Comparison of ENCODE assay signal across 1 cellular context in the genomic region with DNA sequence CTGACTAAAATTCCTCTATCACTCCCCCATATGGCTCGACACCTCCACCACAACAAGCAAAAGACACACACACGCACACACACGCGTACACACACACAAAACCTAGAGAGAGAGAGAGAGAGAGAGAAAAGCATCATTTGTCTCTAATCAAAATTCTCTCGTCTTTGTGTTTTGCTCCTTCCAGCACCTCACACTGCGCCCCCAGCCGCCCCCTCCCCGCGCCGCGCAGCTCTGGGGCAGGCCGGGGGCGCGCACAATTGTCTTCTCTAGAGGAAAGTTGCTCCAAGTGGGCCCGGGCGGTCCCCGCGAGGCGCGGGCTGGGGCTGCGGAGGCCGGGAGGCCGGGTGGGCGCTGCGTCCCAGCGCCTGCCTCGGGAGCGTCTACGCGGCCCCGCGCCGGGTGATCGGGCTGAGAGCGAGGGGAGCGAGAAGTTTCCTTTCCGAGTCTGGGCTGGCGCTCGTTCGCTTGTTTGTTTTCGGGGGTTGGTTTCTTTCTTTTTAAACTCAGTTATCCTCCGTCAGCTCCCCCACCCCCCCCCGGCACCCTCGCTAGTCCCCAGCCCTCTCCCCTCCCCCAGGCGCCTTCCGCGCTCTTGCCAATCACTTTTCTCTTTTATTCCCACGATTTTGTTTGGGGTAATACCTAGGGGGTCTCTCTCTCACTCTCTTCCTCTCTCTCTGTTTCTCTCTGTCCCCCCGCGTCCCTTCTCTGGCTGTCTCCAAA.
A peak's percentile ranks its signal among the peaks of the same experiment; 100 is the strongest.
TF ChIP-seq lines count a peak whose summit lies in the region.

No MANE protein-coding gene starts in this region.

TF ChIP-seq in K562, 482 proteins besides CTCF, POLR2A, EP300 and RAD21 (continued from another document and continues in another):
- TF ChIP-seq, protein P1, sequence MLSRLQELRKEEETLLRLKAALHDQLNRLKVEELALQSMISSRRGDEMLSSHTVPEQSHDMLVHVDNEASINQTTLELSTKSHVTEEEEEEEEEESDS (CRISPR knock-in tag; IDR thresholded peaks at IDR 0.05), result no peak
- no peak for TF ChIP-seq ZC3H4 (CRISPR knock-in tag; IDR thresholded peaks at IDR 0.05; ENCODE audit: borderline replicate concordance)
- TF ChIP-seq ZZZ3 (IDR thresholded peaks at IDR 0.05), result no peak
- TF ChIP-seq SMAD2 (IDR thresholded peaks at IDR 0.05; ENCODE audit: low read depth, low read length), result no peak
- TF ChIP-seq MAFF (IDR thresholded peaks at IDR 0.05; ENCODE audit: low read length), result no peak
- no peak for TF ChIP-seq CBX2 (IDR thresholded peaks at IDR 0.05; ENCODE audit: insufficient read depth, low read length, poor library complexity, severe bottlenecking)
- 0 out of 2 replicates have a peak, but pooled peaks have one; percentile 28 for TF ChIP-seq KLF13 (tag; IDR thresholded peaks at IDR 0.05; ENCODE audit: borderline replicate concordance, low read depth)
- no peak for TF ChIP-seq TAF7 (tag; IDR thresholded peaks at IDR 0.05)
- no peak for TF ChIP-seq RFX1 (IDR thresholded peaks at IDR 0.05)
- TF ChIP-seq U2AF2 (optimal IDR thresholded peaks at IDR 0.05; ENCODE audit: low read depth, low read length), result no peak
- TF ChIP-seq, protein P2, sequence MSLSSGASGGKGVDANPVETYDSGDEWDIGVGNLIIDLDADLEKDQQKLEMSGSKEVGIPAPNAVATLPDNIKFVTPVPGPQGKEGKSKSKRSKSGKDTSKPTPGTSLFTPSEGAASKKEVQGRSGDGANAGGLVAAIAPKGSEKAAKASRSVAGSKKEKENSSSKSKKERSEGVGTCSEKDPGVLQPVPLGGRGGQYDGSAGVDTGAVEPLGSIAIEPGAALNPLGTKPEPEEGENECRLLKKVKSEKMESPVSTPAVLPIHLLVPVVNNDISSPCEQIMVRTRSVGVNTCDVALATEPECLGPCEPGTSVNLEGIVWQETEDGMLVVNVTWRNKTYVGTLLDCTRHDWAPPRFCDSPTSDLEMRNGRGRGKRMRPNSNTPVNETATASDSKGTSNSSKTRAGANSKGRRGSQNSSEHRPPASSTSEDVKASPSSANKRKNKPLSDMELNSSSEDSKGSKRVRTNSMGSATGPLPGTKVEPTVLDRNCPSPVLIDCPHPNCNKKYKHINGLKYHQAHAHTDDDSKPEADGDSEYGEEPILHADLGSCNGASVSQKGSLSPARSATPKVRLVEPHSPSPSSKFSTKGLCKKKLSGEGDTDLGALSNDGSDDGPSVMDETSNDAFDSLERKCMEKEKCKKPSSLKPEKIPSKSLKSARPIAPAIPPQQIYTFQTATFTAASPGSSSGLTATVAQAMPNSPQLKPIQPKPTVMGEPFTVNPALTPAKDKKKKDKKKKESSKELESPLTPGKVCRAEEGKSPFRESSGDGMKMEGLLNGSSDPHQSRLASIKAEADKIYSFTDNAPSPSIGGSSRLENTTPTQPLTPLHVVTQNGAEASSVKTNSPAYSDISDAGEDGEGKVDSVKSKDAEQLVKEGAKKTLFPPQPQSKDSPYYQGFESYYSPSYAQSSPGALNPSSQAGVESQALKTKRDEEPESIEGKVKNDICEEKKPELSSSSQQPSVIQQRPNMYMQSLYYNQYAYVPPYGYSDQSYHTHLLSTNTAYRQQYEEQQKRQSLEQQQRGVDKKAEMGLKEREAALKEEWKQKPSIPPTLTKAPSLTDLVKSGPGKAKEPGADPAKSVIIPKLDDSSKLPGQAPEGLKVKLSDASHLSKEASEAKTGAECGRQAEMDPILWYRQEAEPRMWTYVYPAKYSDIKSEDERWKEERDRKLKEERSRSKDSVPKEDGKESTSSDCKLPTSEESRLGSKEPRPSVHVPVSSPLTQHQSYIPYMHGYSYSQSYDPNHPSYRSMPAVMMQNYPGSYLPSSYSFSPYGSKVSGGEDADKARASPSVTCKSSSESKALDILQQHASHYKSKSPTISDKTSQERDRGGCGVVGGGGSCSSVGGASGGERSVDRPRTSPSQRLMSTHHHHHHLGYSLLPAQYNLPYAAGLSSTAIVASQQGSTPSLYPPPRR (CRISPR knock-in tag; IDR thresholded peaks at IDR 0.05; ENCODE audit: borderline replicate concordance), result no peak
- TF ChIP-seq, protein P3, sequence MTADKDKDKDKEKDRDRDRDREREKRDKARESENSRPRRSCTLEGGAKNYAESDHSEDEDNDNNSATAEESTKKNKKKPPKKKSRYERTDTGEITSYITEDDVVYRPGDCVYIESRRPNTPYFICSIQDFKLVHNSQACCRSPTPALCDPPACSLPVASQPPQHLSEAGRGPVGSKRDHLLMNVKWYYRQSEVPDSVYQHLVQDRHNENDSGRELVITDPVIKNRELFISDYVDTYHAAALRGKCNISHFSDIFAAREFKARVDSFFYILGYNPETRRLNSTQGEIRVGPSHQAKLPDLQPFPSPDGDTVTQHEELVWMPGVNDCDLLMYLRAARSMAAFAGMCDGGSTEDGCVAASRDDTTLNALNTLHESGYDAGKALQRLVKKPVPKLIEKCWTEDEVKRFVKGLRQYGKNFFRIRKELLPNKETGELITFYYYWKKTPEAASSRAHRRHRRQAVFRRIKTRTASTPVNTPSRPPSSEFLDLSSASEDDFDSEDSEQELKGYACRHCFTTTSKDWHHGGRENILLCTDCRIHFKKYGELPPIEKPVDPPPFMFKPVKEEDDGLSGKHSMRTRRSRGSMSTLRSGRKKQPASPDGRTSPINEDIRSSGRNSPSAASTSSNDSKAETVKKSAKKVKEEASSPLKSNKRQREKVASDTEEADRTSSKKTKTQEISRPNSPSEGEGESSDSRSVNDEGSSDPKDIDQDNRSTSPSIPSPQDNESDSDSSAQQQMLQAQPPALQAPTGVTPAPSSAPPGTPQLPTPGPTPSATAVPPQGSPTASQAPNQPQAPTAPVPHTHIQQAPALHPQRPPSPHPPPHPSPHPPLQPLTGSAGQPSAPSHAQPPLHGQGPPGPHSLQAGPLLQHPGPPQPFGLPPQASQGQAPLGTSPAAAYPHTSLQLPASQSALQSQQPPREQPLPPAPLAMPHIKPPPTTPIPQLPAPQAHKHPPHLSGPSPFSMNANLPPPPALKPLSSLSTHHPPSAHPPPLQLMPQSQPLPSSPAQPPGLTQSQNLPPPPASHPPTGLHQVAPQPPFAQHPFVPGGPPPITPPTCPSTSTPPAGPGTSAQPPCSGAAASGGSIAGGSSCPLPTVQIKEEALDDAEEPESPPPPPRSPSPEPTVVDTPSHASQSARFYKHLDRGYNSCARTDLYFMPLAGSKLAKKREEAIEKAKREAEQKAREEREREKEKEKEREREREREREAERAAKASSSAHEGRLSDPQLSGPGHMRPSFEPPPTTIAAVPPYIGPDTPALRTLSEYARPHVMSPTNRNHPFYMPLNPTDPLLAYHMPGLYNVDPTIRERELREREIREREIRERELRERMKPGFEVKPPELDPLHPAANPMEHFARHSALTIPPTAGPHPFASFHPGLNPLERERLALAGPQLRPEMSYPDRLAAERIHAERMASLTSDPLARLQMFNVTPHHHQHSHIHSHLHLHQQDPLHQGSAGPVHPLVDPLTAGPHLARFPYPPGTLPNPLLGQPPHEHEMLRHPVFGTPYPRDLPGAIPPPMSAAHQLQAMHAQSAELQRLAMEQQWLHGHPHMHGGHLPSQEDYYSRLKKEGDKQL (CRISPR knock-in tag; IDR thresholded peaks at IDR 0.05; ENCODE audit: borderline replicate concordance), result no peak
- TF ChIP-seq XRCC5 (IDR thresholded peaks at IDR 0.05; ENCODE audit: low read depth, low read length), result no peak
- TF ChIP-seq DDX20 (tag; IDR thresholded peaks at IDR 0.05; ENCODE audit: low read depth), result no peak
- TF ChIP-seq, protein P4, sequence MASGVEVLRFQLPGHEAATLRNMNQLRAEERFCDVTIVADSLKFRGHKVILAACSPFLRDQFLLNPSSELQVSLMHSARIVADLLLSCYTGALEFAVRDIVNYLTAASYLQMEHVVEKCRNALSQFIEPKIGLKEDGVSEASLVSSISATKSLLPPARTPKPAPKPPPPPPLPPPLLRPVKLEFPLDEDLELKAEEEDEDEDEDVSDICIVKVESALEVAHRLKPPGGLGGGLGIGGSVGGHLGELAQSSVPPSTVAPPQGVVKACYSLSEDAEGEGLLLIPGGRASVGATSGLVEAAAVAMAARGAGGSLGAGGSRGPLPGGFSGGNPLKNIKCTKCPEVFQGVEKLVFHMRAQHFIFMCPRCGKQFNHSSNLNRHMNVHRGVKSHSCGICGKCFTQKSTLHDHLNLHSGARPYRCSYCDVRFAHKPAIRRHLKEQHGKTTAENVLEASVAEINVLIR (CRISPR knock-in tag; IDR thresholded peaks at IDR 0.05), result no peak
- no peak for TF ChIP-seq SMARCC2 (IDR thresholded peaks at IDR 0.05; ENCODE audit: low read depth)
- TF ChIP-seq, protein P5, sequence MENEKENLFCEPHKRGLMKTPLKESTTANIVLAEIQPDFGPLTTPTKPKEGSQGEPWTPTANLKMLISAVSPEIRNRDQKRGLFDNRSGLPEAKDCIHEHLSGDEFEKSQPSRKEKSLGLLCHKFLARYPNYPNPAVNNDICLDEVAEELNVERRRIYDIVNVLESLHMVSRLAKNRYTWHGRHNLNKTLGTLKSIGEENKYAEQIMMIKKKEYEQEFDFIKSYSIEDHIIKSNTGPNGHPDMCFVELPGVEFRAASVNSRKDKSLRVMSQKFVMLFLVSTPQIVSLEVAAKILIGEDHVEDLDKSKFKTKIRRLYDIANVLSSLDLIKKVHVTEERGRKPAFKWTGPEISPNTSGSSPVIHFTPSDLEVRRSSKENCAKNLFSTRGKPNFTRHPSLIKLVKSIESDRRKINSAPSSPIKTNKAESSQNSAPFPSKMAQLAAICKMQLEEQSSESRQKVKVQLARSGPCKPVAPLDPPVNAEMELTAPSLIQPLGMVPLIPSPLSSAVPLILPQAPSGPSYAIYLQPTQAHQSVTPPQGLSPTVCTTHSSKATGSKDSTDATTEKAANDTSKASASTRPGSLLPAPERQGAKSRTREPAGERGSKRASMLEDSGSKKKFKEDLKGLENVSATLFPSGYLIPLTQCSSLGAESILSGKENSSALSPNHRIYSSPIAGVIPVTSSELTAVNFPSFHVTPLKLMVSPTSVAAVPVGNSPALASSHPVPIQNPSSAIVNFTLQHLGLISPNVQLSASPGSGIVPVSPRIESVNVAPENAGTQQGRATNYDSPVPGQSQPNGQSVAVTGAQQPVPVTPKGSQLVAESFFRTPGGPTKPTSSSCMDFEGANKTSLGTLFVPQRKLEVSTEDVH (IDR thresholded peaks at IDR 0.05; ENCODE audit: low read depth, partially characterized antibody), result no peak
- no peak for TF ChIP-seq RAD51 (IDR thresholded peaks at IDR 0.05; ENCODE audit: borderline replicate concordance, low read depth)
- TF ChIP-seq SAFB2 (IDR thresholded peaks at IDR 0.05; ENCODE audit: borderline replicate concordance, low read depth, low read length, severe bottlenecking), result no peak
- TF ChIP-seq, protein P6, sequence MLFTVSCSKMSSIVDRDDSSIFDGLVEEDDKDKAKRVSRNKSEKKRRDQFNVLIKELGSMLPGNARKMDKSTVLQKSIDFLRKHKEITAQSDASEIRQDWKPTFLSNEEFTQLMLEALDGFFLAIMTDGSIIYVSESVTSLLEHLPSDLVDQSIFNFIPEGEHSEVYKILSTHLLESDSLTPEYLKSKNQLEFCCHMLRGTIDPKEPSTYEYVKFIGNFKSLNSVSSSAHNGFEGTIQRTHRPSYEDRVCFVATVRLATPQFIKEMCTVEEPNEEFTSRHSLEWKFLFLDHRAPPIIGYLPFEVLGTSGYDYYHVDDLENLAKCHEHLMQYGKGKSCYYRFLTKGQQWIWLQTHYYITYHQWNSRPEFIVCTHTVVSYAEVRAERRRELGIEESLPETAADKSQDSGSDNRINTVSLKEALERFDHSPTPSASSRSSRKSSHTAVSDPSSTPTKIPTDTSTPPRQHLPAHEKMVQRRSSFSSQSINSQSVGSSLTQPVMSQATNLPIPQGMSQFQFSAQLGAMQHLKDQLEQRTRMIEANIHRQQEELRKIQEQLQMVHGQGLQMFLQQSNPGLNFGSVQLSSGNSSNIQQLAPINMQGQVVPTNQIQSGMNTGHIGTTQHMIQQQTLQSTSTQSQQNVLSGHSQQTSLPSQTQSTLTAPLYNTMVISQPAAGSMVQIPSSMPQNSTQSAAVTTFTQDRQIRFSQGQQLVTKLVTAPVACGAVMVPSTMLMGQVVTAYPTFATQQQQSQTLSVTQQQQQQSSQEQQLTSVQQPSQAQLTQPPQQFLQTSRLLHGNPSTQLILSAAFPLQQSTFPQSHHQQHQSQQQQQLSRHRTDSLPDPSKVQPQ (CRISPR knock-in tag; IDR thresholded peaks at IDR 0.05; ENCODE audit: borderline replicate concordance), result no peak
- TF ChIP-seq ZNF444 (CRISPR knock-in tag; IDR thresholded peaks at IDR 0.05), result no peak
- TF ChIP-seq FOXJ3 (CRISPR knock-in tag; IDR thresholded peaks at IDR 0.05), result no peak
- TF ChIP-seq ZNF696 (CRISPR knock-in tag; conservative IDR thresholded peaks at IDR 0.05), result no peak
- TF ChIP-seq NONO (IDR thresholded peaks at IDR 0.05; ENCODE audit: low read depth in 2 of 2, low read length in 1 of 2), result 0 out of 4 replicates have a peak, but pooled peaks of 1 of the 2 experiments have one; percentile 32
- TF ChIP-seq ZNF57 (CRISPR knock-in tag; IDR thresholded peaks at IDR 0.05), result no peak
- no peak for TF ChIP-seq RFX7 (CRISPR knock-in tag; IDR thresholded peaks at IDR 0.05)
- no peak for TF ChIP-seq PPARD (CRISPR knock-in tag; IDR thresholded peaks at IDR 0.05)
- TF ChIP-seq ZNF695 (CRISPR knock-in tag; IDR thresholded peaks at IDR 0.05), result no peak
- TF ChIP-seq NFATC3 (IDR thresholded peaks at IDR 0.05), result no peak
- TF ChIP-seq, protein P7, sequence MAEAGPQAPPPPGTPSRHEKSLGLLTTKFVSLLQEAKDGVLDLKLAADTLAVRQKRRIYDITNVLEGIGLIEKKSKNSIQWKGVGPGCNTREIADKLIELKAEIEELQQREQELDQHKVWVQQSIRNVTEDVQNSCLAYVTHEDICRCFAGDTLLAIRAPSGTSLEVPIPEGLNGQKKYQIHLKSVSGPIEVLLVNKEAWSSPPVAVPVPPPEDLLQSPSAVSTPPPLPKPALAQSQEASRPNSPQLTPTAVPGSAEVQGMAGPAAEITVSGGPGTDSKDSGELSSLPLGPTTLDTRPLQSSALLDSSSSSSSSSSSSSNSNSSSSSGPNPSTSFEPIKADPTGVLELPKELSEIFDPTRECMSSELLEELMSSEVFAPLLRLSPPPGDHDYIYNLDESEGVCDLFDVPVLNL (CRISPR knock-in tag; IDR thresholded peaks at IDR 0.05; ENCODE audit: low read depth), result no peak
- TF ChIP-seq ZNF644 (tag; IDR thresholded peaks at IDR 0.05; ENCODE audit: low read depth), result no peak
- TF ChIP-seq, protein P8, sequence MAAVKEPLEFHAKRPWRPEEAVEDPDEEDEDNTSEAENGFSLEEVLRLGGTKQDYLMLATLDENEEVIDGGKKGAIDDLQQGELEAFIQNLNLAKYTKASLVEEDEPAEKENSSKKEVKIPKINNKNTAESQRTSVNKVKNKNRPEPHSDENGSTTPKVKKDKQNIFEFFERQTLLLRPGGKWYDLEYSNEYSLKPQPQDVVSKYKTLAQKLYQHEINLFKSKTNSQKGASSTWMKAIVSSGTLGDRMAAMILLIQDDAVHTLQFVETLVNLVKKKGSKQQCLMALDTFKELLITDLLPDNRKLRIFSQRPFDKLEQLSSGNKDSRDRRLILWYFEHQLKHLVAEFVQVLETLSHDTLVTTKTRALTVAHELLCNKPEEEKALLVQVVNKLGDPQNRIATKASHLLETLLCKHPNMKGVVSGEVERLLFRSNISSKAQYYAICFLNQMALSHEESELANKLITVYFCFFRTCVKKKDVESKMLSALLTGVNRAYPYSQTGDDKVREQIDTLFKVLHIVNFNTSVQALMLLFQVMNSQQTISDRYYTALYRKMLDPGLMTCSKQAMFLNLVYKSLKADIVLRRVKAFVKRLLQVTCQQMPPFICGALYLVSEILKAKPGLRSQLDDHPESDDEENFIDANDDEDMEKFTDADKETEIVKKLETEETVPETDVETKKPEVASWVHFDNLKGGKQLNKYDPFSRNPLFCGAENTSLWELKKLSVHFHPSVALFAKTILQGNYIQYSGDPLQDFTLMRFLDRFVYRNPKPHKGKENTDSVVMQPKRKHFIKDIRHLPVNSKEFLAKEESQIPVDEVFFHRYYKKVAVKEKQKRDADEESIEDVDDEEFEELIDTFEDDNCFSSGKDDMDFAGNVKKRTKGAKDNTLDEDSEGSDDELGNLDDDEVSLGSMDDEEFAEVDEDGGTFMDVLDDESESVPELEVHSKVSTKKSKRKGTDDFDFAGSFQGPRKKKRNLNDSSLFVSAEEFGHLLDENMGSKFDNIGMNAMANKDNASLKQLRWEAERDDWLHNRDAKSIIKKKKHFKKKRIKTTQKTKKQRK (IDR thresholded peaks at IDR 0.05; ENCODE audit: borderline replicate concordance, low read depth, low read length), result no peak
